Comparison of ENCODE assay signal across 10 cellular contexts in genomic region chr7:70776627-70777101, GRCh38.
DNase-seq lines count a peak whose midpoint lies in the region; ATAC-seq and TF ChIP-seq lines count a peak whose summit lies in the region.
"Had no signal": no experiment of that assay in that cellular context is flagged by ENCODE, and none has a peak within 500 bp of the region (broad histone marks: within the 10 kb centered on the region; RNA-seq: fewer than 3 reads in every experiment).

No MANE protein-coding gene starts in this region.

- H3K4me3 Mint-ChIP-seq in T-helper 17 cell, result peak overlapping the region; percentile 68

- H3K4me1 ChIP-seq in tibial nerve, result peaks cover 0 to 44% (median 4%) of the 10 kb centered on the region in 4 donors
- H3K4me1 ChIP-seq in foreskin keratinocyte, result no peaks in the 10 kb centered on the region

- ATAC-seq in T-helper 17 cell (peak; percentile 49), foreskin keratinocyte (no peak), HG03175 (IDR thresholded peaks at IDR 0.05; ENCODE audit: unreplicated experiment) (no peak)
- ATAC-seq: right lobe of liver had no signal

- no peak overlapping the region for H3K4me3 ChIP-seq in foreskin fibroblast (ENCODE audit: low read depth in 1 of 2, low read length in 2 of 2)
- H3K4me3 ChIP-seq in tibial nerve, result no peak overlapping the region
- H3K4me3 ChIP-seq: right lobe of liver had no signal

- H3K27me3 ChIP-seq in tibial nerve (no peaks in the 10 kb centered on the region), foreskin keratinocyte (no peaks in the 10 kb centered on the region)
- H3K27me3 ChIP-seq: right lobe of liver had no signal

- H3K27ac Mint-ChIP-seq in T-helper 17 cell, result peak overlapping the region; percentile 98

- peak in 1 of 2 donors; percentile 46 for TF ChIP-seq EP300 in tibial nerve (IDR thresholded peaks at IDR 0.05)

- DNase-seq in stimulated activated CD4-positive, alpha-beta T cell treated with anti-CD3 and anti-CD28 coated beads, Interleukin-15, amount 100 ng/mL, for 24 hours, result peak; percentile 19
- no peak for DNase-seq in stimulated activated CD4-positive, alpha-beta T cell treated with anti-CD3 and anti-CD28 coated beads, Interleukin-12 subunit alpha, Interleukin-12 subunit beta, amount 100 ng/mL, for 4 hours
- DNase-seq in T-helper 17 cell, result peak in 1 of 3 donors; percentile 23
- DNase-seq in foreskin fibroblast, result peak; percentile 17 to 58
- no peak for DNase-seq in tibial nerve (ENCODE audit: low spot score in 2 of 2)
- DNase-seq in foreskin keratinocyte, result no peak
- no peak for DNase-seq in NOMO-1 (lab: John Stamatoyannopoulos, UW; ENCODE audit: unreplicated experiment in 2 of 2)
- DNase-seq: NCI-H2081, right lobe of liver had no signal

- WGBS in tibial nerve, 2 donors, result 35 to 43% methylated on average over 7 of the region's 7 CpGs

- H3K9me3 ChIP-seq in T-helper 17 cell (ENCODE audit: control insufficient read depth, low read length, poor library complexity, severe bottlenecking) (no peaks in the 10 kb centered on the region), tibial nerve (no peaks in the 10 kb centered on the region)
- H3K9me3 ChIP-seq: right lobe of liver had no signal

- peaks cover 0 to 49% (median 0%) of the 10 kb centered on the region in 3 donors for H3K36me3 ChIP-seq in tibial nerve

- H3K27ac ChIP-seq in tibial nerve (peak overlapping the region; percentile 15 to 89 (median 60)), foreskin keratinocyte (no peak overlapping the region)
- H3K27ac ChIP-seq: right lobe of liver had no signal

- H3K27me3 Mint-ChIP-seq in T-helper 17 cell, result no peaks in the 10 kb centered on the region

- no peak for TF ChIP-seq POLR2A in tibial nerve (IDR thresholded peaks at IDR 0.05)

- TF ChIP-seq CTCF in foreskin fibroblast (IDR thresholded peaks at IDR 0.05; ENCODE audit: low read depth, low read length), result no peak
- TF ChIP-seq CTCF in tibial nerve (IDR thresholded peaks at IDR 0.05), result no peak
- no peak for TF ChIP-seq CTCF in foreskin keratinocyte (conservative IDR thresholded peaks at IDR 0.05)

- H3K36me3 Mint-ChIP-seq in T-helper 17 cell (ENCODE audit: low read depth), result peaks cover 2% of the 10 kb centered on the region

- peaks cover 38% of the 10 kb centered on the region for H3K4me1 Mint-ChIP-seq in T-helper 17 cell

Comparison
In these comparisons a context has a peak if more than half of its experiments do, and no peak if none do; other contexts are left out.
1. DNase-seq: peak in stimulated activated CD4-positive, alpha-beta T cell treated with anti-CD3 and anti-CD28 coated beads, Interleukin-15, amount 100 ng/mL, for 24 hours (single experiment) and foreskin fibroblast (2 of 2); none in stimulated activated CD4-positive, alpha-beta T cell treated with anti-CD3 and anti-CD28 coated beads, Interleukin-12 subunit alpha, Interleukin-12 subunit beta, amount 100 ng/mL, for 4 hours (single experiment), tibial nerve (0 of 2), foreskin keratinocyte (0 of 2) and NOMO-1 (0 of 2).